8 cellular contexts compared by ENCODE assay signal in genomic region chr10:59880976-59881510, GRCh38. TPM values are rescaled to one million over a fixed set of nuclear protein-coding genes. Genes with fewer than 3 reads are reported as not detected.
DNase-seq lines count a peak whose midpoint lies in the region; ATAC-seq and TF ChIP-seq lines count a peak whose summit lies in the region.

No MANE protein-coding gene starts in this region.

- no peak overlapping the region for H3K27ac ChIP-seq in Peyer's patch

- TF ChIP-seq POLR2A in Peyer's patch (IDR thresholded peaks at IDR 0.05): no peak

- H3K27me3 Mint-ChIP-seq in T-helper 1 cell treated with Interleukin-12 subunit alpha and Interleukin-12 subunit beta and Interleukin-4 antibody, amounts not matched to agents 30 μg/mL and 1 μg/mL, for 36 hours (ENCODE audit: low read depth): no peaks in the 10 kb centered on the region
- H3K27me3 Mint-ChIP-seq in immature natural killer cell (ENCODE audit: low read depth in 3 of 3) (peaks cover 0 to 3% (median 0%) of the 10 kb centered on the region in 3 donors), type B pancreatic cell (no peaks in the 10 kb centered on the region)

- peak overlapping the region; percentile 79 for H3K4me3 Mint-ChIP-seq in T-helper 1 cell treated with Interleukin-12 subunit alpha and Interleukin-12 subunit beta and Interleukin-4 antibody, amounts not matched to agents 30 μg/mL and 1 μg/mL, for 36 hours
- H3K4me3 Mint-ChIP-seq in immature natural killer cell (peak overlapping the region; percentile 43 to 68 (median 56)), type B pancreatic cell (no peak overlapping the region)

- H3K4me3 ChIP-seq in Peyer's patch: no peak overlapping the region

- no peaks in the 10 kb centered on the region for H3K27me3 ChIP-seq in Peyer's patch

- peaks cover 0 to 25% (median 13%) of the 10 kb centered on the region in 4 donors for H3K4me1 ChIP-seq in Peyer's patch

- peak; percentile 62 for DNase-seq in GM10266 (ENCODE audit: extremely low spot score)
- peak; percentile 63 to 70 (median 65) for DNase-seq in immature natural killer cell
- no peak for DNase-seq in Peyer's patch
- no peak for DNase-seq in SHP77 (lab: John Stamatoyannopoulos, UW)
- no peak for DNase-seq in type B pancreatic cell (ENCODE audit: extremely low spot score, unreplicated experiment)
- no peak for DNase-seq in HuH-7.5 (ENCODE audit: low spot score)

- no peaks in the 10 kb centered on the region for H3K9me3 Mint-ChIP-seq in T-helper 1 cell treated with Interleukin-12 subunit alpha and Interleukin-12 subunit beta and Interleukin-4 antibody, amounts not matched to agents 30 μg/mL and 1 μg/mL, for 36 hours
- no peaks in the 10 kb centered on the region for H3K9me3 Mint-ChIP-seq in immature natural killer cell
- H3K9me3 Mint-ChIP-seq in type B pancreatic cell: peaks cover 4% of the 10 kb centered on the region

- TF ChIP-seq CTCF in GM10266 (IDR thresholded peaks at IDR 0.05; ENCODE audit: control insufficient read depth, insufficient read depth, low read depth, missing control alignments) (no peak), Peyer's patch (IDR thresholded peaks at IDR 0.05) (no peak), type B pancreatic cell (conservative IDR thresholded peaks at IDR 0.05) (no peak)

- peak overlapping the region; percentile 93 for H3K27ac Mint-ChIP-seq in T-helper 1 cell treated with Interleukin-12 subunit alpha and Interleukin-12 subunit beta and Interleukin-4 antibody, amounts not matched to agents 30 μg/mL and 1 μg/mL, for 36 hours
- H3K27ac Mint-ChIP-seq in immature natural killer cell: peak overlapping the region; percentile 45 to 70 (median 60)
- no peak overlapping the region for H3K27ac Mint-ChIP-seq in type B pancreatic cell

- peaks cover 74% of the 10 kb centered on the region for H3K4me1 Mint-ChIP-seq in T-helper 1 cell treated with Interleukin-12 subunit alpha and Interleukin-12 subunit beta and Interleukin-4 antibody, amounts not matched to agents 30 μg/mL and 1 μg/mL, for 36 hours (ENCODE audit: low read depth)
- H3K4me1 Mint-ChIP-seq in immature natural killer cell (peaks cover 74 to 80% of the 10 kb centered on the region in 2 donors), type B pancreatic cell (ENCODE audit: unreplicated experiment) (peaks cover 32% of the 10 kb centered on the region)

- H3K9me3 ChIP-seq in Peyer's patch: no peaks in the 10 kb centered on the region

- ATAC-seq in GM21723 (IDR thresholded peaks at IDR 0.05; ENCODE audit: unreplicated experiment): peak; percentile 67

- no peaks in the 10 kb centered on the region for H3K36me3 ChIP-seq in Peyer's patch

- H3K36me3 Mint-ChIP-seq in T-helper 1 cell treated with Interleukin-12 subunit alpha and Interleukin-12 subunit beta and Interleukin-4 antibody, amounts not matched to agents 30 μg/mL and 1 μg/mL, for 36 hours (ENCODE audit: low read depth): peaks cover 13% of the 10 kb centered on the region
- H3K36me3 Mint-ChIP-seq in immature natural killer cell (no peaks in the 10 kb centered on the region), type B pancreatic cell (peaks cover 24% of the 10 kb centered on the region)

RNA-seq across cellular contexts. Expression of gene CCDC6, which starts 25.3 kb away (rescaled TPM):
- polyA plus RNA-seq in immature natural killer cell: 1 to 10 TPM; 1.6 to 3.5 (median 1.8) TPM
- total RNA-seq in Peyer's patch (10 to 100 TPM; 41.8 to 49.6 (median 48.6) TPM), type B pancreatic cell (ENCODE audit: low replicate concordance) (55.4 and 75.1 TPM in 2 replicates)

Comparison
In these comparisons a context has a peak if more than half of its experiments do, and no peak if none do; other contexts are left out.
1. DNase-seq: peak in GM10266 (single experiment) and immature natural killer cell (3 of 3); none in Peyer's patch (0 of 3), SHP77 (0 of 2), type B pancreatic cell (single experiment) and HuH-7.5 (single experiment).